19 cellular contexts compared by ENCODE assay signal in genomic region chr9:8579661-8580060, GRCh38.
"Had no signal": no experiment of that assay in that cellular context is flagged by ENCODE, and none has a peak within 500 bp of the region (broad histone marks: within the 10 kb centered on the region; RNA-seq: fewer than 3 reads in every experiment).

No MANE protein-coding gene starts in this region.

- DNase-seq: activated CD4-positive, alpha-beta T cell treated with anti-CD3 and anti-CD28 coated beads for 1 hour; activated CD4-positive, alpha-beta T cell treated with anti-CD3 and anti-CD28 coated beads, Interleukin-2, amount 50 U/mL, for 4 hours; activated effector memory CD4-positive, alpha-beta T cell treated with Interleukin-2 at 50 U/mL for 16 hours; activated naive CD4-positive, alpha-beta T cell treated with anti-CD3 and anti-CD28 coated beads, Interleukin-2, amount 50 U/mL, for 16 hours; activated T-cell treated with anti-CD3 and anti-CD28 coated beads, Interleukin-2, amount 50 U/mL, for 1 hour; effector memory CD4-positive, alpha-beta T cell; left ventricle myocardium superior; mesenchymal stem cell; nucleus accumbens; stimulated activated CD4-positive, alpha-beta T cell treated with anti-CD3 and anti-CD28 coated beads, Interleukin-15, amount 100 ng/mL, for 24 hours; stimulated activated CD4-positive, alpha-beta T cell treated with anti-CD3 and anti-CD28 coated beads, Interleukin-4, amount 100 ng/mL, for 24 hours; stimulated activated naive CD4-positive, alpha-beta T cell; substantia nigra; T-cell had no signal

- H3K4me1 ChIP-seq: gastroesophageal sphincter, right atrium auricular region, tibial nerve had no signal

- H3K4me3 ChIP-seq: gastroesophageal sphincter, right atrium auricular region, tibial nerve had no signal

- H3K9me3 ChIP-seq: gastroesophageal sphincter, right atrium auricular region, tibial nerve had no signal

- H3K27ac ChIP-seq: gastroesophageal sphincter, right atrium auricular region, tibial nerve, VCaP had no signal

- H3K27me3 ChIP-seq: gastroesophageal sphincter, right atrium auricular region, tibial nerve had no signal

- H3K36me3 ChIP-seq: gastroesophageal sphincter, right atrium auricular region, tibial nerve had no signal

- ATAC-seq: gastroesophageal sphincter; left ventricle myocardium superior; natural killer cell treated with Interleukin-12 subunit alpha and Interleukin-12 subunit beta and Interleukin-15 and Interleukin-18, amount 100 ng/mL, for 72 hours; T-cell had no signal
